Comparison of ENCODE assay signal across 21 cellular contexts in the genomic region with DNA sequence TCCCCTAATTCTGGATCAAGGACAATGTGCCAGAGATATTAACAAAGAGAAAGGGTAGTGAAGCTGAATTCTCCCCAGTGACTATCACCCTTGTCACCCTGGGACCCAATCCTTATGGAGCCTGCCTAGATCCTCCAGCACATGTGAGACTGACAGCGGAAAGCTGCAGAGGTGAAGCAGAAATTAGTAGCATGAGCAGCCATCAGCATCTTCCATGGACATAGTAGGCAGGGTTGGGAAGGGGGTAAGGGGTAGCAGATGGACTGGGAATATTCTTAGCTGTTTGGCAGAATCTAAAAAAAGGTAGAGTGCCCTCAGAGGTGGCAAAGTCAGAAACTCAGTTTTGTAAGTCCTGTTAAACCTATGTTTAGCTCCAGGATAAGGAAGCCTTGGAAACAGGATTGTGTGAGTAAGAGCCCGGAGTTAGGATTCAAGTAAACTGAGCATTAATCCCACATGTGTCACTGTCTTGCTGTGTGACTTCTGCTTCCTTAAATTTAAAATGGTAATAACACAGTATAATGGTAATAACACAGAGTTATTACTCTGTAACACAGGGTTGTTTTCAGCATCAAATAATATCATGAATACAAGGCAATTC. TPM values are rescaled to one million over a fixed set of nuclear protein-coding genes. Genes with fewer than 3 reads are reported as not detected.
A peak's percentile ranks its signal among the peaks of the same experiment; 100 is the strongest.
DNase-seq lines count a peak whose midpoint lies in the region; ATAC-seq and TF ChIP-seq lines count a peak whose summit lies in the region.
"Had no signal": no experiment of that assay in that cellular context is flagged by ENCODE, and none has a peak within 500 bp of the region (broad histone marks: within the 10 kb centered on the region; RNA-seq: fewer than 3 reads in every experiment).

No MANE protein-coding gene starts in this region.

- H3K23me2 ChIP-seq in H9 (ENCODE audit: insufficient read length, low read depth, low read length, poor library complexity, severe bottlenecking), result no peaks in the 10 kb centered on the region

- no peak overlapping the region for H3K9ac ChIP-seq in H9 (ENCODE audit: extremely low read depth, insufficient read length, low read length)
- H3K9ac ChIP-seq: parathyroid adenoma had no signal

- peak overlapping the region in 2 of 3 experiments; percentile 49 to 54; a peak in 3 of 7 replicates for H3K27ac Mint-ChIP-seq in H9
- no peak overlapping the region for H3K27ac Mint-ChIP-seq in activated naive CD4-positive, alpha-beta T cell treated with anti-CD3 and anti-CD28 coated beads for 36 hours
- H3K27ac Mint-ChIP-seq: activated naive CD8-positive, alpha-beta T cell treated with anti-CD3 and anti-CD28 coated beads, Interleukin-2, amount 10 ng/mL, durations not matched to agents 7 days and 5 days; activated T-helper 2 cell treated with anti-CD3 and anti-CD28 coated beads, Interferon-gamma antibody, Interleukin-2, Interleukin-4, amounts not matched to agents 10 μg/mL and 5 μg/mL and 100 μg/mL, durations not matched to agents 14 hours and 24 hours and 36 hours; natural killer cell; stimulated activated memory B cell treated with anti-CD40 and anti-IgM and Interleukin-4, amounts not matched to agents 10 μg/mL and 1 μg/mL and 100 μg/mL, for 72 hours had no signal

- peaks cover 32 to 33% of the 10 kb centered on the region in 2 experiments for H3K4me1 Mint-ChIP-seq in H9
- no peaks in the 10 kb centered on the region for H3K4me1 Mint-ChIP-seq in activated naive CD4-positive, alpha-beta T cell treated with anti-CD3 and anti-CD28 coated beads for 36 hours (ENCODE audit: low read depth)
- H3K4me1 Mint-ChIP-seq: activated naive CD8-positive, alpha-beta T cell treated with anti-CD3 and anti-CD28 coated beads, Interleukin-2, amount 10 ng/mL, durations not matched to agents 7 days and 5 days had no signal

- WGBS in H9 (ENCODE audit: extremely low coverage, insufficient read length, low lambda C conversion rate), result no CpG with 5 or more reads among the region's 2 CpGs
- 62 to 69% methylated on average over 2 of the region's 2 CpGs for WGBS in heart right ventricle, 2 donors

- no peaks in the 10 kb centered on the region for H3K9me3 Mint-ChIP-seq in H9
- H3K9me3 Mint-ChIP-seq in activated naive CD4-positive, alpha-beta T cell treated with anti-CD3 and anti-CD28 coated beads for 36 hours, result no peaks in the 10 kb centered on the region
- H3K9me3 Mint-ChIP-seq: activated naive CD8-positive, alpha-beta T cell treated with anti-CD3 and anti-CD28 coated beads, Interleukin-2, amount 10 ng/mL, durations not matched to agents 7 days and 5 days; activated T-helper 2 cell treated with anti-CD3 and anti-CD28 coated beads, Interferon-gamma antibody, Interleukin-2, Interleukin-4, amounts not matched to agents 10 μg/mL and 5 μg/mL and 100 μg/mL, durations not matched to agents 14 hours and 24 hours and 36 hours; natural killer cell; stimulated activated memory B cell treated with anti-CD40 and anti-IgM and Interleukin-4, amounts not matched to agents 10 μg/mL and 1 μg/mL and 100 μg/mL, for 72 hours had no signal

- no peak overlapping the region for H2AK5ac ChIP-seq in H9 (ENCODE audit: insufficient read length, low read length)

- no peak overlapping the region for H2BK120ac ChIP-seq in H9 (ENCODE audit: low read depth, low read length, poor library complexity, severe bottlenecking)

- H3K27me3 Mint-ChIP-seq in H9 (ENCODE audit: low read depth), result no peaks in the 10 kb centered on the region
- H3K27me3 Mint-ChIP-seq in activated naive CD4-positive, alpha-beta T cell treated with anti-CD3 and anti-CD28 coated beads for 36 hours (ENCODE audit: low read depth), result no peaks in the 10 kb centered on the region
- H3K27me3 Mint-ChIP-seq: stimulated activated memory B cell treated with anti-CD40 and anti-IgM and Interleukin-4, amounts not matched to agents 10 μg/mL and 1 μg/mL and 100 μg/mL, for 72 hours had no signal

- H2BK5ac ChIP-seq in H9 (ENCODE audit: insufficient read length, low read length), result no peak overlapping the region

- no peak for TF ChIP-seq CTCF in H9 (conservative IDR thresholded peaks at IDR 0.05)
- TF ChIP-seq CTCF in heart right ventricle (IDR thresholded peaks at IDR 0.05), result no peak

- H3K4me3 ChIP-seq in heart right ventricle, result no peak overlapping the region
- H3K4me3 ChIP-seq: sigmoid colon had no signal

- no peak overlapping the region for H2BK12ac ChIP-seq in H9 (ENCODE audit: insufficient read length, low read depth, low read length)

- H3K79me1 ChIP-seq in H9 (ENCODE audit: insufficient read depth, low read depth, low read length, poor library complexity, severe bottlenecking), result no peaks in the 10 kb centered on the region

- no peak overlapping the region for H3T11ph ChIP-seq in H9 (ENCODE audit: low read length)

- peaks cover 7% of the 10 kb centered on the region for H3K4me1 ChIP-seq in H9 (ENCODE audit: insufficient read depth, low read length)
- peaks cover 5 to 68% (median 35%) of the 10 kb centered on the region in 9 donors for H3K4me1 ChIP-seq in heart right ventricle
- H3K4me1 ChIP-seq: parathyroid adenoma had no signal

- H3K4ac ChIP-seq in H9 (ENCODE audit: low read depth, low read length), result no peak overlapping the region

- ATAC-seq in heart right ventricle (peak in 6 of 8 donors; percentile 35 to 55 (median 44)), HG02610 (IDR thresholded peaks at IDR 0.05; ENCODE audit: unreplicated experiment) (no peak)
- ATAC-seq: natural killer cell; stimulated activated memory B cell treated with anti-CD40 and anti-IgM and Interleukin-4, amounts not matched to agents 10 μg/mL and 1 μg/mL and 100 μg/mL, for 72 hours had no signal

- H2BK15ac ChIP-seq in H9 (ENCODE audit: low read depth, low read length), result no peak overlapping the region

- intact Hi-C loops in heart right ventricle (cut with DNase I), result no loop called here
- intact Hi-C loops in activated naive CD4-positive, alpha-beta T cell treated with anti-CD3 and anti-CD28 coated beads for 36 hours (cut with micrococcal nuclease), result no loop called here

- DNase-seq in AG08395 (ENCODE audit: low spot score) (peak; percentile 31), H9 (no peak), amniotic epithelial cell (ENCODE audit: low read depth) (peak; percentile 43), heart right ventricle (no peak), NCI-H187 treated with DMSO at 0.1 percent for 48 hours (lab: John Stamatoyannopoulos, UW) (no peak), HPDE6-E6E7 (ENCODE audit: extremely low spot score) (no peak)
- no peak for DNase-seq in activated naive CD4-positive, alpha-beta T cell treated with anti-CD3 and anti-CD28 coated beads for 36 hours
- DNase-seq: activated CD4-positive, alpha-beta T cell treated with anti-CD3 and anti-CD28 coated beads for 4 hours; activated naive CD8-positive, alpha-beta T cell treated with anti-CD3 and anti-CD28 coated beads, Interleukin-2, amount 10 ng/mL, durations not matched to agents 7 days and 5 days; foreskin melanocyte; KG1; kidney glomerular epithelial cell; natural killer cell; NCI-H2029 treated with DMSO at 0.1 percent for 48 hours; NCI-H446 treated with DMSO at 0.1 percent for 48 hours; sigmoid colon had no signal

- H4K5ac ChIP-seq in H9 (ENCODE audit: insufficient read length, low read depth, low read length), result no peak overlapping the region

- H4K8ac ChIP-seq in H9 (replicated peaks; ENCODE audit: insufficient read length, low read depth, low read length), result no peak overlapping the region

- H3K9me3 ChIP-seq in H9 (ENCODE audit: control insufficient read depth, low read depth, low read length) (no peaks in the 10 kb centered on the region), heart right ventricle (no peaks in the 10 kb centered on the region)
- H3K9me3 ChIP-seq: sigmoid colon had no signal

- H3K36me3 Mint-ChIP-seq in H9 (ENCODE audit: insufficient read depth in 1 of 3, low read depth in 3 of 3), result peaks cover under 1 to 6% (median 4%) of the 10 kb centered on the region in 3 experiments; a peak in 4 of 7 replicates
- H3K36me3 Mint-ChIP-seq in activated naive CD4-positive, alpha-beta T cell treated with anti-CD3 and anti-CD28 coated beads for 36 hours (ENCODE audit: low read depth), result no peaks in the 10 kb centered on the region
- H3K36me3 Mint-ChIP-seq: activated naive CD8-positive, alpha-beta T cell treated with anti-CD3 and anti-CD28 coated beads, Interleukin-2, amount 10 ng/mL, durations not matched to agents 7 days and 5 days; natural killer cell had no signal

- no peak overlapping the region for H2BK20ac ChIP-seq in H9 (ENCODE audit: low read depth, low read length, poor library complexity, severe bottlenecking)

- H3K27me3 ChIP-seq in H9 (ENCODE audit: insufficient read depth, low read length), result no peaks in the 10 kb centered on the region
- no peaks in the 10 kb centered on the region for H3K27me3 ChIP-seq in heart right ventricle
- H3K27me3 ChIP-seq: sigmoid colon had no signal

- H3K56ac ChIP-seq in H9 (ENCODE audit: insufficient read length, low read depth, low read length), result no peak overlapping the region

- H4K20me1 ChIP-seq in H9 (ENCODE audit: control insufficient read depth, insufficient read depth, insufficient read length), result no peaks in the 10 kb centered on the region

- H3K79me2 ChIP-seq in H9 (ENCODE audit: insufficient read depth, low read length), result peaks cover 5% of the 10 kb centered on the region; the same call in 1 of the 2 replicates

- CTCF ChIA-PET in activated naive CD4-positive, alpha-beta T cell treated with anti-CD3 and anti-CD28 coated beads for 36 hours (lab: Charles Lee), result interaction anchor here (1.3 kb wide), 1 partner anchor 10 kb away, joined by 3 read pairs; no protein-coding TSS in a partner anchor

- no peak overlapping the region for H3K18ac ChIP-seq in H9 (ENCODE audit: insufficient read length, low read depth, low read length)

- H2AFZ ChIP-seq in H9 (ENCODE audit: low read length), result no peak overlapping the region
- H2AFZ ChIP-seq: parathyroid adenoma had no signal

- H3K14ac ChIP-seq in H9 (ENCODE audit: insufficient read depth, low read length), result no peak overlapping the region

- H4K91ac ChIP-seq in H9 (ENCODE audit: insufficient read length, low read depth, low read length), result no peak overlapping the region

- H3K27ac ChIP-seq in H9 (ENCODE audit: insufficient read length, low read depth, low read length) (no peak overlapping the region), heart right ventricle (peak overlapping the region in 2 of 10 donors; percentile 5 to 18)
- H3K27ac ChIP-seq: C4-2B, parathyroid adenoma, sigmoid colon had no signal

- no peaks in the 10 kb centered on the region for H3K36me3 ChIP-seq in heart right ventricle
- H3K36me3 ChIP-seq: sigmoid colon had no signal

- no peak overlapping the region for H3K23ac ChIP-seq in H9 (ENCODE audit: insufficient read length, low read depth, low read length)

- no peak overlapping the region for H3K4me3 Mint-ChIP-seq in H9
- H3K4me3 Mint-ChIP-seq in activated naive CD4-positive, alpha-beta T cell treated with anti-CD3 and anti-CD28 coated beads for 36 hours, result no peak overlapping the region
- H3K4me3 Mint-ChIP-seq: activated naive CD8-positive, alpha-beta T cell treated with anti-CD3 and anti-CD28 coated beads, Interleukin-2, amount 10 ng/mL, durations not matched to agents 7 days and 5 days; natural killer cell; stimulated activated memory B cell treated with anti-CD40 and anti-IgM and Interleukin-4, amounts not matched to agents 10 μg/mL and 1 μg/mL and 100 μg/mL, for 72 hours had no signal

- H3K4me2 ChIP-seq in H9 (ENCODE audit: insufficient read depth, insufficient read length, low read length), result no peak overlapping the region

RNA-seq across cellular contexts. Expression of gene GOLIM4, which starts 14.5 kb away (rescaled TPM):
- total RNA-seq in H9 (2021) (24.6 and 27.2 TPM in 2 replicates), heart right ventricle (100 to 1,000 TPM in 1 of 10 donors, 10 to 100 TPM in 9; 56.6 to 103 (median 77.3) TPM)
- polyA plus RNA-seq in heart right ventricle, result 10 to 100 TPM; 18.8 to 38.0 TPM
- total RNA-seq in activated naive CD4-positive, alpha-beta T cell treated with anti-CD3 and anti-CD28 coated beads for 36 hours, result under 1 TPM; 0.67 to 0.98 TPM

Comparison
In these comparisons a context has a peak if more than half of its experiments do, and no peak if none do; other contexts are left out.
1. DNase-seq: peak in AG08395 (single experiment) and amniotic epithelial cell (single experiment); none in H9 (single experiment), heart right ventricle (0 of 2), NCI-H187 treated with DMSO at 0.1 percent for 48 hours (single experiment), HPDE6-E6E7 (single experiment) and activated naive CD4-positive, alpha-beta T cell treated with anti-CD3 and anti-CD28 coated beads for 36 hours (single experiment).
2. RNA of gene GOLIM4, which starts 14.5 kb away (total RNA-seq): 56.6 to 103 TPM in heart right ventricle and 24.6 to 27.2 TPM in H9; 0.67 to 0.98 TPM in activated naive CD4-positive, alpha-beta T cell treated with anti-CD3 and anti-CD28 coated beads for 36 hours; every median in the first group is over 10 times any median in the second.